ENCODE assay signal across 26 cellular contexts in genomic region chr6:7628915-7629314, GRCh38.
"Had no signal": no experiment of that assay in that cellular context is flagged by ENCODE, and none has a peak within 500 bp of the region (broad histone marks: within the 10 kb centered on the region; RNA-seq: fewer than 3 reads in every experiment).

No MANE protein-coding gene starts in this region.

- H3K4me3 Mint-ChIP-seq: dendritic cell treated with granulocyte-macrophage colony-stimulating factor and Interleukin-4, amounts not matched to agents 40 ng/mL and 50 ng/mL, for 4 days; endodermal cell; natural killer cell had no signal

- DNase-seq: colonic mucosa; effector CD8-positive, alpha-beta T cell; endodermal cell; gastrocnemius medialis; head of caudate nucleus; hippocampal formation; left cardiac atrium; left lung; lower lobe of right lung; natural killer cell; right lobe of liver; stimulated activated CD4-positive, alpha-beta T cell treated with anti-CD3 and anti-CD28 coated beads, Interleukin-12 subunit alpha, Interleukin-12 subunit beta, amount 100 ng/mL, for 4 hours; stimulated activated CD4-positive, alpha-beta T cell treated with anti-CD3 and anti-CD28 coated beads, Interleukin-1b, Interleukin-23, amount 100 ng/mL, for 48 hours; stimulated activated CD4-positive, alpha-beta T cell treated with anti-CD3 and anti-CD28 coated beads, Interleukin-4, amount 100 ng/mL, for 1 hour; stimulated activated CD8-positive, alpha-beta memory T cell treated with anti-CD3 and anti-CD28 coated beads, Interleukin-4, amount 100 ng/mL, for 48 hours; stimulated activated naive CD4-positive, alpha-beta T cell; stomach; thyroid gland; trophoblast cell had no signal

- H2AFZ ChIP-seq: parathyroid adenoma had no signal

- H3K36me3 ChIP-seq: colonic mucosa, gastrocnemius medialis, left lung, lower lobe of right lung, right lobe of liver, stomach, thyroid gland, vagina had no signal

- ATAC-seq: esophagus mucosa, gastrocnemius medialis, left cardiac atrium, left lung, lower lobe of right lung, natural killer cell, right lobe of liver had no signal

- H3K27me3 Mint-ChIP-seq: dendritic cell treated with granulocyte-macrophage colony-stimulating factor and Interleukin-4, amounts not matched to agents 40 ng/mL and 50 ng/mL, for 4 days had no signal

- H3K27me3 ChIP-seq: colonic mucosa, gastrocnemius medialis, left lung, right lobe of liver, thyroid gland, vagina had no signal

- H3K27ac Mint-ChIP-seq: dendritic cell treated with granulocyte-macrophage colony-stimulating factor and Interleukin-4, amounts not matched to agents 40 ng/mL and 50 ng/mL, for 4 days; endodermal cell; natural killer cell; progenitor cell of endocrine pancreas had no signal

- H3K4me2 ChIP-seq: smooth muscle cell had no signal

- H3K4me1 Mint-ChIP-seq: natural killer cell had no signal

- H3K4me1 ChIP-seq: colonic mucosa, gastrocnemius medialis, left lung, lower lobe of right lung, parathyroid adenoma, right lobe of liver, stomach, vagina had no signal

- H3K79me2 ChIP-seq: parathyroid adenoma had no signal

- H3K27ac ChIP-seq: colonic mucosa, epithelial cell of prostate, gastrocnemius medialis, left lung, lower lobe of right lung, parathyroid adenoma, right lobe of liver, stomach, thyroid gland, vagina had no signal

- H3K36me3 Mint-ChIP-seq: natural killer cell had no signal

- H3K9me3 ChIP-seq: colonic mucosa, gastrocnemius medialis, left lung, lower lobe of right lung, right lobe of liver, stomach, thyroid gland, vagina had no signal

- H3K4me3 ChIP-seq: colonic mucosa, gastrocnemius medialis, left lung, lower lobe of right lung, right lobe of liver, smooth muscle cell, stomach, thyroid gland, vagina had no signal
